1 cellular context compared by ENCODE assay signal in the genomic region with DNA sequence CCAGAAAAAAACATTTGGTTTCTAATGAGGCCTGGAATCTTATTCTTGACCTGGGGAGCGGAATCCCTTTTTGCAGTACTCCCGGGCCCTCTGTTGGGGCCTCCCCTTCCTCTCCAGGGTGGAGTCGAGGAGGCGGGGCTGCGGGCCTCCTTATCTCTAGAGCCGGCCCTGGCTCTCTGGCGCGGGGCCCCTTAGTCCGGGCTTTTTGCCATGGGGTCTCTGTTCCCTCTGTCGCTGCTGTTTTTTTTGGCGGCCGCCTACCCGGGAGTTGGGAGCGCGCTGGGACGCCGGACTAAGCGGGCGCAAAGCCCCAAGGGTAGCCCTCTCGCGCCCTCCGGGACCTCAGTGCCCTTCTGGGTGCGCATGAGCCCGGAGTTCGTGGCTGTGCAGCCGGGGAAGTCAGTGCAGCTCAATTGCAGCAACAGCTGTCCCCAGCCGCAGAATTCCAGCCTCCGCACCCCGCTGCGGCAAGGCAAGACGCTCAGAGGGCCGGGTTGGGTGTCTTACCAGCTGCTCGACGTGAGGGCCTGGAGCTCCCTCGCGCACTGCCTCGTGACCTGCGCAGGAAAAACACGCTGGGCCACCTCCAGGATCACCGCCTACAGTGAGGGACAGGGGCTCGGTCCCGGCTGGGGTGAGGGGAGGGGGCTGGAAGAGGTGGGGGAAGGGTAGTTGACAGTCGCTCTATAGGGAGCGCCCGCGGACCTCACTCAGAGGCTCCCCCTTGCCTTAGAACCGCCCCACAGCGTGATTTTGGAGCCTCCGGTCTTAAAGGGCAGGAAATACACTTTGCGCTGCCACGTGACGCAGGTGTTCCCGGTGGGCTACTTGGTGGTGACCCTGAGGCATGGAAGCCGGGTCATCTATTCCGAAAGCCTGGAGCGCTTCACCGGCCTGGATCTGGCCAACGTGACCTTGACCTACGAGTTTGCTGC.
TF ChIP-seq lines count a peak whose summit lies in the region.

A gene with protein sequence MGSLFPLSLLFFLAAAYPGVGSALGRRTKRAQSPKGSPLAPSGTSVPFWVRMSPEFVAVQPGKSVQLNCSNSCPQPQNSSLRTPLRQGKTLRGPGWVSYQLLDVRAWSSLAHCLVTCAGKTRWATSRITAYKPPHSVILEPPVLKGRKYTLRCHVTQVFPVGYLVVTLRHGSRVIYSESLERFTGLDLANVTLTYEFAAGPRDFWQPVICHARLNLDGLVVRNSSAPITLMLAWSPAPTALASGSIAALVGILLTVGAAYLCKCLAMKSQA (plus strand): TSS at position 153 of the 935 bp plus-strand sequence. CDS start 58 bp downstream, at position 211.

TF ChIP-seq in HepG2, 621 proteins besides CTCF, POLR2A, EP300 and RAD21 (continued from another document and continues in another):
- TF ChIP-seq ZNF558 (CRISPR knock-in tag; IDR thresholded peaks at IDR 0.05; ENCODE audit: borderline replicate concordance) (no peak), ZC3H4 (CRISPR knock-in tag; IDR thresholded peaks at IDR 0.05; ENCODE audit: borderline replicate concordance) (0 out of 2 replicates have a peak, but pooled peaks have one; percentile 73), ZNF749 (CRISPR knock-in tag; IDR thresholded peaks at IDR 0.05; ENCODE audit: borderline replicate concordance) (0 out of 2 replicates have a peak, but pooled peaks have one; percentile 53), ZNF263 (CRISPR knock-in tag; IDR thresholded peaks at IDR 0.05) (no peak), NPAS2 (CRISPR knock-in tag; IDR thresholded peaks at IDR 0.05; ENCODE audit: borderline replicate concordance) (no peak), ZMYM2 (CRISPR knock-in tag; IDR thresholded peaks at IDR 0.05) (no peak; the same call in 1 of the 2 replicates), ZNF260 (CRISPR knock-in tag; IDR thresholded peaks at IDR 0.05; ENCODE audit: borderline replicate concordance, low read depth) (no peak), ZNF605 (CRISPR knock-in tag; IDR thresholded peaks at IDR 0.05) (no peak), MEIS2 (CRISPR knock-in tag; IDR thresholded peaks at IDR 0.05) (peak; percentile 6; the same call in 1 of the 2 replicates), SP5 (CRISPR knock-in tag; IDR thresholded peaks at IDR 0.05; ENCODE audit: borderline replicate concordance, low read depth) (peak; percentile 62; the same call in 1 of the 2 replicates), CEBPG (CRISPR knock-in tag; IDR thresholded peaks at IDR 0.05) (no peak), ZNF790 (CRISPR knock-in tag; IDR thresholded peaks at IDR 0.05; ENCODE audit: borderline replicate concordance) (no peak), SP140L (CRISPR knock-in tag; IDR thresholded peaks at IDR 0.05; ENCODE audit: borderline replicate concordance) (no peak), KLF15 (CRISPR knock-in tag; IDR thresholded peaks at IDR 0.05; ENCODE audit: borderline replicate concordance) (no peak), POLR2G (IDR thresholded peaks at IDR 0.05; ENCODE audit: low read depth, low read length) (peak; percentile 72)
- TF ChIP-seq, protein P1, sequence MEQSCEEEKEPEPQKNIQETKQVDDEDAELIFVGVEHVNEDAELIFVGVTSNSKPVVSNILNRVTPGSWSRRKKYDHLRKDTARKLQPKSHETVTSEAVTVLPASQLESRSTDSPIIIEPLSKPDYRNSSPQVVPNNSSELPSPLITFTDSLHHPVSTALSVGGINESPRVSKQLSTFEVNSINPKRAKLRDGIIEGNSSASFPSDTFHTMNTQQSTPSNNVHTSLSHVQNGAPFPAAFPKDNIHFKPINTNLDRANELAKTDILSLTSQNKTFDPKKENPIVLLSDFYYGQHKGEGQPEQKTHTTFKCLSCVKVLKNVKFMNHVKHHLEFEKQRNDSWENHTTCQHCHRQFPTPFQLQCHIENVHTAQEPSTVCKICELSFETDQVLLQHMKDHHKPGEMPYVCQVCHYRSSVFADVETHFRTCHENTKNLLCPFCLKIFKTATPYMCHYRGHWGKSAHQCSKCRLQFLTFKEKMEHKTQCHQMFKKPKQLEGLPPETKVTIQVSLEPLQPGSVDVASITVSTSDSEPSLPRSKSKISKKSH (CRISPR knock-in tag; IDR thresholded peaks at IDR 0.05; ENCODE audit: borderline replicate concordance), result peak; percentile 30; the same call in 1 of the 2 replicates
- TF ChIP-seq, protein P2, sequence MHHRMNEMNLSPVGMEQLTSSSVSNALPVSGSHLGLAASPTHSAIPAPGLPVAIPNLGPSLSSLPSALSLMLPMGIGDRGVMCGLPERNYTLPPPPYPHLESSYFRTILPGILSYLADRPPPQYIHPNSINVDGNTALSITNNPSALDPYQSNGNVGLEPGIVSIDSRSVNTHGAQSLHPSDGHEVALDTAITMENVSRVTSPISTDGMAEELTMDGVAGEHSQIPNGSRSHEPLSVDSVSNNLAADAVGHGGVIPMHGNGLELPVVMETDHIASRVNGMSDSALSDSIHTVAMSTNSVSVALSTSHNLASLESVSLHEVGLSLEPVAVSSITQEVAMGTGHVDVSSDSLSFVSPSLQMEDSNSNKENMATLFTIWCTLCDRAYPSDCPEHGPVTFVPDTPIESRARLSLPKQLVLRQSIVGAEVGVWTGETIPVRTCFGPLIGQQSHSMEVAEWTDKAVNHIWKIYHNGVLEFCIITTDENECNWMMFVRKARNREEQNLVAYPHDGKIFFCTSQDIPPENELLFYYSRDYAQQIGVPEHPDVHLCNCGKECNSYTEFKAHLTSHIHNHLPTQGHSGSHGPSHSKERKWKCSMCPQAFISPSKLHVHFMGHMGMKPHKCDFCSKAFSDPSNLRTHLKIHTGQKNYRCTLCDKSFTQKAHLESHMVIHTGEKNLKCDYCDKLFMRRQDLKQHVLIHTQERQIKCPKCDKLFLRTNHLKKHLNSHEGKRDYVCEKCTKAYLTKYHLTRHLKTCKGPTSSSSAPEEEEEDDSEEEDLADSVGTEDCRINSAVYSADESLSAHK (CRISPR knock-in tag; IDR thresholded peaks at IDR 0.05; ENCODE audit: borderline replicate concordance), result no peak
- TF ChIP-seq, protein P3, sequence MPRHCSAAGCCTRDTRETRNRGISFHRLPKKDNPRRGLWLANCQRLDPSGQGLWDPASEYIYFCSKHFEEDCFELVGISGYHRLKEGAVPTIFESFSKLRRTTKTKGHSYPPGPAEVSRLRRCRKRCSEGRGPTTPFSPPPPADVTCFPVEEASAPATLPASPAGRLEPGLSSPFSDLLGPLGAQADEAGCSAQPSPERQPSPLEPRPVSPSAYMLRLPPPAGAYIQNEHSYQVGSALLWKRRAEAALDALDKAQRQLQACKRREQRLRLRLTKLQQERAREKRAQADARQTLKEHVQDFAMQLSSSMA (CRISPR knock-in tag; IDR thresholded peaks at IDR 0.05), result no peak
- TF ChIP-seq, protein P4, sequence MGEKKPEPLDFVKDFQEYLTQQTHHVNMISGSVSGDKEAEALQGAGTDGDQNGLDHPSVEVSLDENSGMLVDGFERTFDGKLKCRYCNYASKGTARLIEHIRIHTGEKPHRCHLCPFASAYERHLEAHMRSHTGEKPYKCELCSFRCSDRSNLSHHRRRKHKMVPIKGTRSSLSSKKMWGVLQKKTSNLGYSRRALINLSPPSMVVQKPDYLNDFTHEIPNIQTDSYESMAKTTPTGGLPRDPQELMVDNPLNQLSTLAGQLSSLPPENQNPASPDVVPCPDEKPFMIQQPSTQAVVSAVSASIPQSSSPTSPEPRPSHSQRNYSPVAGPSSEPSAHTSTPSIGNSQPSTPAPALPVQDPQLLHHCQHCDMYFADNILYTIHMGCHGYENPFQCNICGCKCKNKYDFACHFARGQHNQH (CRISPR knock-in tag; IDR thresholded peaks at IDR 0.05), result peak; percentile 24; the same call in 1 of the 2 replicates
- TF ChIP-seq, protein P5, sequence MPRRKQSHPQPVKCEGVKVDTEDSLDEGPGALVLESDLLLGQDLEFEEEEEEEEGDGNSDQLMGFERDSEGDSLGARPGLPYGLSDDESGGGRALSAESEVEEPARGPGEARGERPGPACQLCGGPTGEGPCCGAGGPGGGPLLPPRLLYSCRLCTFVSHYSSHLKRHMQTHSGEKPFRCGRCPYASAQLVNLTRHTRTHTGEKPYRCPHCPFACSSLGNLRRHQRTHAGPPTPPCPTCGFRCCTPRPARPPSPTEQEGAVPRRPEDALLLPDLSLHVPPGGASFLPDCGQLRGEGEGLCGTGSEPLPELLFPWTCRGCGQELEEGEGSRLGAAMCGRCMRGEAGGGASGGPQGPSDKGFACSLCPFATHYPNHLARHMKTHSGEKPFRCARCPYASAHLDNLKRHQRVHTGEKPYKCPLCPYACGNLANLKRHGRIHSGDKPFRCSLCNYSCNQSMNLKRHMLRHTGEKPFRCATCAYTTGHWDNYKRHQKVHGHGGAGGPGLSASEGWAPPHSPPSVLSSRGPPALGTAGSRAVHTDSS (CRISPR knock-in tag; conservative IDR thresholded peaks at IDR 0.05), result no peak
- TF ChIP-seq, protein P6, sequence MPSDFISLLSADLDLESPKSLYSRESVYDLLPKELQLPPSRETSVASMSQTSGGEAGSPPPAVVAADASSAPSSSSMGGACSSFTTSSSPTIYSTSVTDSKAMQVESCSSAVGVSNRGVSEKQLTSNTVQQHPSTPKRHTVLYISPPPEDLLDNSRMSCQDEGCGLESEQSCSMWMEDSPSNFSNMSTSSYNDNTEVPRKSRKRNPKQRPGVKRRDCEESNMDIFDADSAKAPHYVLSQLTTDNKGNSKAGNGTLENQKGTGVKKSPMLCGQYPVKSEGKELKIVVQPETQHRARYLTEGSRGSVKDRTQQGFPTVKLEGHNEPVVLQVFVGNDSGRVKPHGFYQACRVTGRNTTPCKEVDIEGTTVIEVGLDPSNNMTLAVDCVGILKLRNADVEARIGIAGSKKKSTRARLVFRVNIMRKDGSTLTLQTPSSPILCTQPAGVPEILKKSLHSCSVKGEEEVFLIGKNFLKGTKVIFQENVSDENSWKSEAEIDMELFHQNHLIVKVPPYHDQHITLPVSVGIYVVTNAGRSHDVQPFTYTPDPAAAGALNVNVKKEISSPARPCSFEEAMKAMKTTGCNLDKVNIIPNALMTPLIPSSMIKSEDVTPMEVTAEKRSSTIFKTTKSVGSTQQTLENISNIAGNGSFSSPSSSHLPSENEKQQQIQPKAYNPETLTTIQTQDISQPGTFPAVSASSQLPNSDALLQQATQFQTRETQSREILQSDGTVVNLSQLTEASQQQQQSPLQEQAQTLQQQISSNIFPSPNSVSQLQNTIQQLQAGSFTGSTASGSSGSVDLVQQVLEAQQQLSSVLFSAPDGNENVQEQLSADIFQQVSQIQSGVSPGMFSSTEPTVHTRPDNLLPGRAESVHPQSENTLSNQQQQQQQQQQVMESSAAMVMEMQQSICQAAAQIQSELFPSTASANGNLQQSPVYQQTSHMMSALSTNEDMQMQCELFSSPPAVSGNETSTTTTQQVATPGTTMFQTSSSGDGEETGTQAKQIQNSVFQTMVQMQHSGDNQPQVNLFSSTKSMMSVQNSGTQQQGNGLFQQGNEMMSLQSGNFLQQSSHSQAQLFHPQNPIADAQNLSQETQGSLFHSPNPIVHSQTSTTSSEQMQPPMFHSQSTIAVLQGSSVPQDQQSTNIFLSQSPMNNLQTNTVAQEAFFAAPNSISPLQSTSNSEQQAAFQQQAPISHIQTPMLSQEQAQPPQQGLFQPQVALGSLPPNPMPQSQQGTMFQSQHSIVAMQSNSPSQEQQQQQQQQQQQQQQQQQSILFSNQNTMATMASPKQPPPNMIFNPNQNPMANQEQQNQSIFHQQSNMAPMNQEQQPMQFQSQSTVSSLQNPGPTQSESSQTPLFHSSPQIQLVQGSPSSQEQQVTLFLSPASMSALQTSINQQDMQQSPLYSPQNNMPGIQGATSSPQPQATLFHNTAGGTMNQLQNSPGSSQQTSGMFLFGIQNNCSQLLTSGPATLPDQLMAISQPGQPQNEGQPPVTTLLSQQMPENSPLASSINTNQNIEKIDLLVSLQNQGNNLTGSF (CRISPR knock-in tag; IDR thresholded peaks at IDR 0.05), result no peak
- TF ChIP-seq, protein P7, sequence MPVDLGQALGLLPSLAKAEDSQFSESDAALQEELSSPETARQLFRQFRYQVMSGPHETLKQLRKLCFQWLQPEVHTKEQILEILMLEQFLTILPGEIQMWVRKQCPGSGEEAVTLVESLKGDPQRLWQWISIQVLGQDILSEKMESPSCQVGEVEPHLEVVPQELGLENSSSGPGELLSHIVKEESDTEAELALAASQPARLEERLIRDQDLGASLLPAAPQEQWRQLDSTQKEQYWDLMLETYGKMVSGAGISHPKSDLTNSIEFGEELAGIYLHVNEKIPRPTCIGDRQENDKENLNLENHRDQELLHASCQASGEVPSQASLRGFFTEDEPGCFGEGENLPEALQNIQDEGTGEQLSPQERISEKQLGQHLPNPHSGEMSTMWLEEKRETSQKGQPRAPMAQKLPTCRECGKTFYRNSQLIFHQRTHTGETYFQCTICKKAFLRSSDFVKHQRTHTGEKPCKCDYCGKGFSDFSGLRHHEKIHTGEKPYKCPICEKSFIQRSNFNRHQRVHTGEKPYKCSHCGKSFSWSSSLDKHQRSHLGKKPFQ (CRISPR knock-in tag; IDR thresholded peaks at IDR 0.05; ENCODE audit: insufficient replicate concordance), result no peak
- TF ChIP-seq, protein P8, sequence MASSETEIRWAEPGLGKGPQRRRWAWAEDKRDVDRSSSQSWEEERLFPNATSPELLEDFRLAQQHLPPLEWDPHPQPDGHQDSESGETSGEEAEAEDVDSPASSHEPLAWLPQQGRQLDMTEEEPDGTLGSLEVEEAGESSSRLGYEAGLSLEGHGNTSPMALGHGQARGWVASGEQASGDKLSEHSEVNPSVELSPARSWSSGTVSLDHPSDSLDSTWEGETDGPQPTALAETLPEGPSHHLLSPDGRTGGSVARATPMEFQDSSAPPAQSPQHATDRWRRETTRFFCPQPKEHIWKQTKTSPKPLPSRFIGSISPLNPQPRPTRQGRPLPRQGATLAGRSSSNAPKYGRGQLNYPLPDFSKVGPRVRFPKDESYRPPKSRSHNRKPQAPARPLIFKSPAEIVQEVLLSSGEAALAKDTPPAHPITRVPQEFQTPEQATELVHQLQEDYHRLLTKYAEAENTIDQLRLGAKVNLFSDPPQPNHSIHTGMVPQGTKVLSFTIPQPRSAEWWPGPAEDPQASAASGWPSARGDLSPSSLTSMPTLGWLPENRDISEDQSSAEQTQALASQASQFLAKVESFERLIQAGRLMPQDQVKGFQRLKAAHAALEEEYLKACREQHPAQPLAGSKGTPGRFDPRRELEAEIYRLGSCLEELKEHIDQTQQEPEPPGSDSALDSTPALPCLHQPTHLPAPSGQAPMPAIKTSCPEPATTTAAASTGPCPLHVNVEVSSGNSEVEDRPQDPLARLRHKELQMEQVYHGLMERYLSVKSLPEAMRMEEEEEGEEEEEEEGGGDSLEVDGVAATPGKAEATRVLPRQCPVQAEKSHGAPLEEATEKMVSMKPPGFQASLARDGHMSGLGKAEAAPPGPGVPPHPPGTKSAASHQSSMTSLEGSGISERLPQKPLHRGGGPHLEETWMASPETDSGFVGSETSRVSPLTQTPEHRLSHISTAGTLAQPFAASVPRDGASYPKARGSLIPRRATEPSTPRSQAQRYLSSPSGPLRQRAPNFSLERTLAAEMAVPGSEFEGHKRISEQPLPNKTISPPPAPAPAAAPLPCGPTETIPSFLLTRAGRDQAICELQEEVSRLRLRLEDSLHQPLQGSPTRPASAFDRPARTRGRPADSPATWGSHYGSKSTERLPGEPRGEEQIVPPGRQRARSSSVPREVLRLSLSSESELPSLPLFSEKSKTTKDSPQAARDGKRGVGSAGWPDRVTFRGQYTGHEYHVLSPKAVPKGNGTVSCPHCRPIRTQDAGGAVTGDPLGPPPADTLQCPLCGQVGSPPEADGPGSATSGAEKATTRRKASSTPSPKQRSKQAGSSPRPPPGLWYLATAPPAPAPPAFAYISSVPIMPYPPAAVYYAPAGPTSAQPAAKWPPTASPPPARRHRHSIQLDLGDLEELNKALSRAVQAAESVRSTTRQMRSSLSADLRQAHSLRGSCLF (CRISPR knock-in tag; IDR thresholded peaks at IDR 0.05; ENCODE audit: borderline replicate concordance), result no peak
- TF ChIP-seq, protein P9, sequence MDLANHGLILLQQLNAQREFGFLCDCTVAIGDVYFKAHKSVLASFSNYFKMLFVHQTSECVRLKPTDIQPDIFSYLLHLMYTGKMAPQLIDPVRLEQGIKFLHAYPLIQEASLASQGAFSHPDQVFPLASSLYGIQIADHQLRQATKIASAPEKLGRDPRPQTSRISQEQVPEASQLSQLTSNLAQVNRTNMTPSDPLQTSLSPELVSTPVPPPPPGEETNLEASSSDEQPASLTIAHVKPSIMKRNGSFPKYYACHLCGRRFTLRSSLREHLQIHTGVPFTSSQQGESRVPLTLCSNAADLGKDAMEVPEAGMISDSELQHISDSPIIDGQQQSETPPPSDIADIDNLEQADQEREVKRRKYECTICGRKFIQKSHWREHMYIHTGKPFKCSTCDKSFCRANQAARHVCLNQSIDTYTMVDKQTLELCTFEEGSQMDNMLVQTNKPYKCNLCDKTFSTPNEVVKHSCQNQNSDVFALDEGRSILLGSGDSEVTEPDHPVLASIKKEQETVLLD (CRISPR knock-in tag; IDR thresholded peaks at IDR 0.05; ENCODE audit: low read depth), result no peak
